ENCODE assay signal across 27 cellular contexts in the genomic region with DNA sequence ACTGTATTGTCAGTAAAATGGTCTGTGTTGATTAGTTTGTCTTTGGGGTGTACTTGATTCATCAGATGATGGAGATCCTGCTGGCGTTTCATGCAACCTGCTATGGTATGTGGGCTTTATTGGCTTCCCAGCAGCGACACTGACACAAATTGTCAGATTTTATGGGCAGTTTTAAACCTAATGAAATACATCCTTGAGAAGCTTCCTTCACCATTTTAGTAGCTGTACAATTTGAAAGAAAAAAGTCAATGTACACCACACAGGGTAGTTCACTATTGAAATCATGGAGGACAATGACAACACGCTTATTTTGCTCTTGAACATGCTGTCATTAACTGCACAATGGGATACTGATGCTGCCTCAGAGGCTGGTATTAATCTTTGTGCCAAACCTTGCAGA.
"Had no signal": no experiment of that assay in that cellular context is flagged by ENCODE, and none has a peak within 500 bp of the region (broad histone marks: within the 10 kb centered on the region; RNA-seq: fewer than 3 reads in every experiment).

No MANE protein-coding gene starts in this region.

- H3K36me3 ChIP-seq: brain microvascular endothelial cell, SJSA1 had no signal

- H3K27me3 Mint-ChIP-seq: activated CD4-positive, alpha-beta T cell treated with anti-CD3 and anti-CD28 coated beads, Interleukin-2, amount 10 ng/mL, durations not matched to agents 24 days and 14 days; activated naive CD8-positive, alpha-beta T cell treated with anti-CD3 and anti-CD28 coated beads for 36 hours had no signal

- H3K4me3 ChIP-seq: SJSA1 had no signal

- H3K36me3 Mint-ChIP-seq: activated naive CD8-positive, alpha-beta T cell treated with anti-CD3 and anti-CD28 coated beads for 36 hours had no signal

- H3K27me3 ChIP-seq: brain microvascular endothelial cell, SJSA1 had no signal

- H3K27ac Mint-ChIP-seq: activated CD4-positive, alpha-beta T cell treated with anti-CD3 and anti-CD28 coated beads, Interleukin-2, amount 10 ng/mL, durations not matched to agents 24 days and 14 days; activated CD8-positive, alpha-beta T cell treated with anti-CD3 and anti-CD28 coated beads for 36 hours; activated naive CD8-positive, alpha-beta T cell treated with anti-CD3 and anti-CD28 coated beads for 36 hours; activated T-cell treated with anti-CD3 and anti-CD28 coated beads, Interleukin-2, amount 50 U/mL, for 72 hours; activated T-helper 17 cell treated with anti-CD3 and anti-CD28 coated beads, Interleukin-2, amount 50 U/mL, for 72 hours; T-helper 1 cell treated with Interleukin-12 subunit alpha and Interleukin-12 subunit beta and Interleukin-4 antibody, amounts not matched to agents 30 μg/mL and 1 μg/mL, for 36 hours; T-helper 2 cell treated with Interferon-gamma antibody and Interleukin-4, amounts not matched to agents 5 μg/mL and 100 μg/mL, for 36 hours had no signal

- H3K27ac ChIP-seq: brain microvascular endothelial cell, SJSA1 had no signal

- H3K9me3 ChIP-seq: SJSA1, SK-N-SH had no signal

- H3K4me1 ChIP-seq: SJSA1 had no signal

- ATAC-seq: activated CD8-positive, alpha-beta T cell treated with anti-CD3 and anti-CD28 coated beads for 36 hours; activated T-cell treated with anti-CD3 and anti-CD28 coated beads, Interleukin-2, amount 50 U/mL, for 72 hours; activated T-helper 17 cell treated with anti-CD3 and anti-CD28 coated beads, Interleukin-2, amount 50 U/mL, for 72 hours; Panc1 had no signal

- H3K4me3 Mint-ChIP-seq: activated CD4-positive, alpha-beta T cell treated with anti-CD3 and anti-CD28 coated beads, Interleukin-2, amount 10 ng/mL, durations not matched to agents 24 days and 14 days; activated CD8-positive, alpha-beta T cell treated with anti-CD3 and anti-CD28 coated beads for 36 hours; activated naive CD8-positive, alpha-beta T cell treated with anti-CD3 and anti-CD28 coated beads for 36 hours; activated T-cell treated with anti-CD3 and anti-CD28 coated beads, Interleukin-2, amount 50 U/mL, for 72 hours; activated T-helper 17 cell treated with anti-CD3 and anti-CD28 coated beads, Interleukin-2, amount 50 U/mL, for 72 hours; T-helper 1 cell treated with Interleukin-12 subunit alpha and Interleukin-12 subunit beta and Interleukin-4 antibody, amounts not matched to agents 30 μg/mL and 1 μg/mL, for 36 hours; T-helper 2 cell treated with Interferon-gamma antibody and Interleukin-4, amounts not matched to agents 5 μg/mL and 100 μg/mL, for 36 hours had no signal

- DNase-seq: activated CD4-positive, alpha-beta T cell treated with anti-CD3 and anti-CD28 coated beads, Interleukin-2, amount 10 ng/mL, durations not matched to agents 24 days and 14 days; activated CD4-positive, alpha-beta T cell treated with anti-CD3 and anti-CD28 coated beads, Interleukin-2, amount 50 U/mL, for 4 hours; activated CD8-positive, alpha-beta T cell treated with anti-CD3 and anti-CD28 coated beads for 36 hours; activated effector memory CD4-positive, alpha-beta T cell treated with anti-CD3 and anti-CD28 coated beads, Interleukin-2, amount 50 U/mL, for 16 hours; activated naive CD4-positive, alpha-beta T cell; activated naive CD4-positive, alpha-beta T cell treated with anti-CD3 and anti-CD28 coated beads, Interleukin-2, amount 50 U/mL, for 16 hours; activated naive CD8-positive, alpha-beta T cell treated with anti-CD3 and anti-CD28 coated beads for 36 hours; activated T-cell treated with anti-CD3 and anti-CD28 coated beads, Interleukin-2, amount 50 U/mL, for 1 hour; activated T-cell treated with anti-CD3 and anti-CD28 coated beads, Interleukin-2, amount 50 U/mL, for 72 hours; amniotic stem cell; aorta; brain microvascular endothelial cell; central memory CD4-positive, alpha-beta T cell; Karpas-422; KBM-7; NCI-H187 treated with DMSO at 0.1 percent for 48 hours; NCI-H2081 treated with DMSO at 0.1 percent for 48 hours; NCI-H2171; NCI-H226; NCI-H446 treated with DMSO at 0.1 percent for 48 hours; SHP77 treated with DMSO at 0.1 percent for 48 hours; SK-N-SH had no signal

- H3K9me3 Mint-ChIP-seq: activated CD4-positive, alpha-beta T cell treated with anti-CD3 and anti-CD28 coated beads, Interleukin-2, amount 10 ng/mL, durations not matched to agents 24 days and 14 days; activated CD8-positive, alpha-beta T cell treated with anti-CD3 and anti-CD28 coated beads for 36 hours; activated naive CD8-positive, alpha-beta T cell treated with anti-CD3 and anti-CD28 coated beads for 36 hours; activated T-cell treated with anti-CD3 and anti-CD28 coated beads, Interleukin-2, amount 50 U/mL, for 72 hours; activated T-helper 17 cell treated with anti-CD3 and anti-CD28 coated beads, Interleukin-2, amount 50 U/mL, for 72 hours; T-helper 1 cell treated with Interleukin-12 subunit alpha and Interleukin-12 subunit beta and Interleukin-4 antibody, amounts not matched to agents 30 μg/mL and 1 μg/mL, for 36 hours; T-helper 2 cell treated with Interferon-gamma antibody and Interleukin-4, amounts not matched to agents 5 μg/mL and 100 μg/mL, for 36 hours had no signal

- H3K4me1 Mint-ChIP-seq: activated CD4-positive, alpha-beta T cell treated with anti-CD3 and anti-CD28 coated beads, Interleukin-2, amount 10 ng/mL, durations not matched to agents 24 days and 14 days; activated naive CD8-positive, alpha-beta T cell treated with anti-CD3 and anti-CD28 coated beads for 36 hours; activated T-helper 17 cell treated with anti-CD3 and anti-CD28 coated beads, Interleukin-2, amount 50 U/mL, for 72 hours had no signal
